In genomic region chr10:29886299-29886698, GRCh38 we compare ENCODE assay signal across 25 cellular contexts.
A peak's percentile ranks its signal among the peaks of the same experiment; 100 is the strongest.
DNase-seq lines count a peak whose midpoint lies in the region; ATAC-seq, FAIRE-seq and TF ChIP-seq lines count a peak whose summit lies in the region.
"Had no signal": no experiment of that assay in that cellular context is flagged by ENCODE, and none has a peak within 500 bp of the region (broad histone marks: within the 10 kb centered on the region; RNA-seq: fewer than 3 reads in every experiment).

No MANE protein-coding gene starts in this region.

- no peak overlapping the region for H2BK120ac ChIP-seq in neuronal stem cell (ENCODE audit: low read depth, low read length)

- H3K4me1 ChIP-seq in neuronal stem cell (ENCODE audit: control insufficient read depth in 2 of 2, insufficient read depth in 1 of 2, low read depth in 1 of 2, low read length in 2 of 2) (no peaks in the 10 kb centered on the region), upper lobe of right lung (peaks cover 5% of the 10 kb centered on the region)

- no peak overlapping the region for H4K91ac ChIP-seq in neuronal stem cell (ENCODE audit: low read depth, low read length, poor library complexity)

- H3K9me3 ChIP-seq in neuronal stem cell (replicated peaks in 1 of 2; ENCODE audit: control insufficient read depth in 2 of 2, insufficient read depth in 1 of 2, low read depth in 1 of 2, low read length in 2 of 2) (peaks cover 0 to 2% of the 10 kb centered on the region in 2 donors), upper lobe of right lung (no peaks in the 10 kb centered on the region)
- H3K9me3 ChIP-seq: BLaER1, MG63 had no signal

- H3K4ac ChIP-seq in neuronal stem cell (ENCODE audit: low read length) = no peak overlapping the region

- H3K27ac ChIP-seq in neuronal stem cell (replicated peaks; ENCODE audit: low read length) (no peak overlapping the region), upper lobe of right lung (no peak overlapping the region)
- H3K27ac ChIP-seq: BLaER1, GM23248 had no signal

- TF ChIP-seq CTCF in upper lobe of right lung (IDR thresholded peaks at IDR 0.05) = no peak

- H3K4me3 ChIP-seq in neuronal stem cell (ENCODE audit: low read length in 2 of 2) = no peak overlapping the region
- H3K4me3 ChIP-seq in upper lobe of right lung = no peak overlapping the region
- H3K4me3 ChIP-seq: BLaER1, GM23248, MG63 had no signal

- no peak overlapping the region for H3K14ac ChIP-seq in neuronal stem cell (ENCODE audit: low read length)

- H3K36me3 ChIP-seq in neuronal stem cell (replicated peaks in 1 of 2; ENCODE audit: control insufficient read depth in 2 of 2, insufficient read depth in 2 of 2, low read length in 2 of 2) = no peaks in the 10 kb centered on the region
- no peaks in the 10 kb centered on the region for H3K36me3 ChIP-seq in upper lobe of right lung
- H3K36me3 ChIP-seq: BLaER1, MG63 had no signal

- H2AFZ ChIP-seq in neuronal stem cell (ENCODE audit: low read length) = no peak overlapping the region
- H2AFZ ChIP-seq: GM23248 had no signal

- ATAC-seq in upper lobe of right lung = peak; percentile 15
- ATAC-seq in HG03095 (IDR thresholded peaks at IDR 0.05; ENCODE audit: unreplicated experiment) = no peak

- H3K18ac ChIP-seq in neuronal stem cell (ENCODE audit: low read length) = peak overlapping the region; percentile 16

- WGBS in neuronal stem cell (ENCODE audit: extremely low coverage in 2 of 2, insufficient read length in 2 of 2, insufficient replicate concordance in 1 of 2), 2 donors = no CpG with 5 or more reads among the region's 3 CpGs

- no peak overlapping the region for H3K9ac ChIP-seq in neuronal stem cell (ENCODE audit: low read depth, low read length, poor library complexity)
- H3K9ac ChIP-seq: BLaER1, GM23248 had no signal

- no peak overlapping the region for H2BK12ac ChIP-seq in neuronal stem cell (ENCODE audit: low read length)

- intact Hi-C loops in upper lobe of right lung (cut with DNase I) = no loop called here

- H3K79me1 ChIP-seq in neuronal stem cell (ENCODE audit: low read depth, low read length) = no peaks in the 10 kb centered on the region

- H2AK5ac ChIP-seq in neuronal stem cell (ENCODE audit: low read depth, low read length) = no peak overlapping the region

- H3K27me3 ChIP-seq in neuronal stem cell (ENCODE audit: control insufficient read depth in 3 of 3, insufficient read depth in 3 of 3, low read depth in 1 of 3, low read length in 3 of 3) (no peaks in the 10 kb centered on the region), upper lobe of right lung (no peaks in the 10 kb centered on the region)
- H3K27me3 ChIP-seq: BLaER1, MG63 had no signal

- H2BK5ac ChIP-seq in neuronal stem cell (ENCODE audit: low read length) = no peak overlapping the region

- DNase-seq in HTR-8/SVneo (ENCODE audit: insufficient read length, low spot score) = no peak
- peak; percentile 76 for DNase-seq in islet precursor cell
- DNase-seq in neuronal stem cell (ENCODE audit: low spot score) = no peak
- DNase-seq in upper lobe of right lung = no peak
- no peak for DNase-seq in mesenteric fat pad (ENCODE audit: low spot score)
- DNase-seq in NCI-H1694 (lab: John Stamatoyannopoulos, UW) = no peak
- DNase-seq: CD4-positive, CD25-positive, alpha-beta regulatory T cell; DMS53; GM23248; H7; IMR-90; KG1; MG63; NCI-H1105 treated with DMSO at 0.1 percent for 48 hours; NCI-H1694 treated with DMSO at 0.1 percent for 48 hours; NCI-H2081; NCI-H2227 treated with DMSO at 0.1 percent for 48 hours; NCI-H526 treated with DMSO at 0.1 percent for 48 hours; Right ventricle myocardium superior; RPMI8226 had no signal

- no peak overlapping the region for H4K8ac ChIP-seq in neuronal stem cell (ENCODE audit: low read depth, low read length)

- no peak overlapping the region for H2BK15ac ChIP-seq in neuronal stem cell (ENCODE audit: low read length)

- peak; percentile 40 for FAIRE-seq in HTR-8/SVneo (lab: Jason Lieb, UNC)
- FAIRE-seq: A204.1, D721Med, GM18507 had no signal

- H3K23ac ChIP-seq in neuronal stem cell (ENCODE audit: low read depth, low read length, poor library complexity) = no peak overlapping the region

- no peak overlapping the region for H3K4me2 ChIP-seq in neuronal stem cell (ENCODE audit: insufficient read depth, low read length, poor library complexity, severe bottlenecking)
- H3K4me2 ChIP-seq: BLaER1 had no signal
